Comparison of ENCODE assay signal across 7 cellular contexts in the genomic region with DNA sequence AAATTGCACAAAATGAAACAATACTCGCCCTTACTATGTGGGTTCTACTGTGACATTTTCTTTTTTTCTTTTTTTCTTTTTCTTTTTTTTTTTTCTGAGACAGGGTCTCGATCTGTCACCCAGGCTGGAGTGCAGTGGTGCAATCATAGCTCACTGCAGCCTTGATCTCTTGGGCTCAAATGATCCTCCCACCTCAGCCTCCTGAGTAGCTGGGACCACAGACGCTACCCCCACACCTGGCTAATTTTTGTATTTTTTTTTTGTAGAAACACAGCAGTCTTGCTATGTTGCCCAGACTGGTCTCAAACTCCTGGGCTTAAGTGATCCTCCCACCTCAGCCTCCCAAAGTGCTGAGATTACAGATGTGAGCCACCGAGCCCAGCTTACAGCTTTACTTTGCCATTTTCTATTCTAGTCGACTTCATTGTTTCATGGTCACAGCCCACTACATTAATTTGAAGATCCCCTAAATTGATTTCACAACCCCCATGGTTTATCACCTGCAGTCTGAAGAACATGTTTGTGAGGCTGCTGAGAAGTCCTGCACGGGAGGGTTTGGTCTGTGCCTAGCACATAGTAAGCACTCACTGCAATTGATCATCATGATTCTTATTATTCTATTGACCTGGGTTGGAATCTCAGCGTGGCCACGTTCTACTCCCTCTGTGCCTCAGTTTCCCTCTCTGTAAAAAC. TPM values are rescaled to one million over a fixed set of nuclear protein-coding genes. Genes with fewer than 3 reads are reported as not detected.
DNase-seq lines count a peak whose midpoint lies in the region; ATAC-seq and TF ChIP-seq lines count a peak whose summit lies in the region.

No MANE protein-coding gene starts in this region.

- WGBS in spleen, 5 donors: 30 to 38% (median 32%) methylated on average over 8 of the region's 8 CpGs

- intact Hi-C loops in spleen (cut with DNase I; ENCODE audit: low total_unique reads): no loop called here

- H3K4me3 ChIP-seq in HEK293 (ENCODE audit: low read depth, low read length) (no peak overlapping the region), spleen (peak overlapping the region; percentile 20 to 85 (median 58))

- peaks cover 21% of the 10 kb centered on the region for H3K4me1 ChIP-seq in HEK293 (ENCODE audit: control insufficient read depth, insufficient read depth, low read length)
- H3K4me1 ChIP-seq in spleen: peaks cover 57 to 95% (median 85%) of the 10 kb centered on the region in 6 donors

- no peak for TF ChIP-seq POLR2A in spleen (IDR thresholded peaks at IDR 0.05)

- DNase-seq in WTC11 (ENCODE audit: low spot score) (no peak), glutamatergic neuron (no peak), spleen (no peak), SHP77 (lab: John Stamatoyannopoulos, UW) (no peak), caudate nucleus (lab: John Stamatoyannopoulos, UW) (no peak), inferior parietal cortex (ENCODE audit: extremely low spot score) (no peak)

- H3K27ac Mint-ChIP-seq in WTC11 (no peak overlapping the region), glutamatergic neuron (ENCODE audit: unreplicated experiment) (peak overlapping the region; percentile 38)

- H3K4me1 Mint-ChIP-seq in WTC11: peaks cover 29% of the 10 kb centered on the region
- peaks cover 12% of the 10 kb centered on the region for H3K4me1 Mint-ChIP-seq in glutamatergic neuron (ENCODE audit: low read depth, unreplicated experiment)

- no peaks in the 10 kb centered on the region for H3K9me3 ChIP-seq in HEK293 (ENCODE audit: control insufficient read depth, insufficient read depth, low read depth, low read length)
- H3K9me3 ChIP-seq in spleen: no peaks in the 10 kb centered on the region

- POLR2A ChIA-PET in HEK293 (lab: Yijun Ruan, JAX): interaction anchor here (0.6 to 2.2 kb wide), 2 partner anchors 28 to 231 kb away, joined by 4 to 9 read pairs; no protein-coding TSS in a partner anchor
- POLR2A ChIA-PET in WTC11 (lab: Charles Lee): interaction anchor here (0.8 to 2.1 kb wide), 2 partner anchors 16 to 18 kb away, joined by 3 to 4 read pairs; no protein-coding TSS in a partner anchor

- CTCF ChIA-PET in HEK293 (lab: Yijun Ruan, JAX) (interaction anchor here (0.9 to 4.8 kb wide), 5 partner anchors 13 to 62 kb away, joined by 3 to 26 read pairs (median 4); no protein-coding TSS in a partner anchor), WTC11 (lab: Charles Lee) (interaction anchor here (0.6 to 5.3 kb wide), 6 partner anchors 19 to 64 kb away, joined by 3 to 54 read pairs (median 6); no protein-coding TSS in a partner anchor)

- no peak for TF ChIP-seq CTCF in HEK293 (tag by site-specific recombination; IDR thresholded peaks at IDR 0.05)
- no peak for TF ChIP-seq CTCF in WTC11 (IDR thresholded peaks at IDR 0.05)
- no peak for TF ChIP-seq CTCF in glutamatergic neuron (IDR thresholded peaks at IDR 0.05; ENCODE audit: partially characterized antibody, unreplicated experiment)
- TF ChIP-seq CTCF in spleen (IDR thresholded peaks at IDR 0.05 in 8 of 11, conservative IDR thresholded peaks at IDR 0.05 in 3 of 11): no peak

- no peak overlapping the region for H3K27ac ChIP-seq in HEK293 (ENCODE audit: extremely low read depth, low read depth, low read length)
- peak overlapping the region; percentile 71 to 99 (median 97) for H3K27ac ChIP-seq in spleen
- H3K27ac ChIP-seq in caudate nucleus (ENCODE audit: low read depth, low read length): no peak overlapping the region

- H3K36me3 ChIP-seq in HEK293 (ENCODE audit: control insufficient read depth in 2 of 2, insufficient read depth in 1 of 2, low read length in 2 of 2): peaks cover 8 to 11% of the 10 kb centered on the region in 2 experiments; a peak in 2 of 3 replicates
- peaks cover 0 to 54% (median 40%) of the 10 kb centered on the region in 6 donors for H3K36me3 ChIP-seq in spleen

- H3K27me3 Mint-ChIP-seq in WTC11 (ENCODE audit: low read depth) (peaks cover 85% of the 10 kb centered on the region), glutamatergic neuron (ENCODE audit: unreplicated experiment) (peaks cover 17% of the 10 kb centered on the region)

- no peak for ATAC-seq in WTC11

- H3K27me3 ChIP-seq in spleen (replicated peaks in 1 of 7): no peaks in the 10 kb centered on the region

- H3K36me3 Mint-ChIP-seq in WTC11 (no peaks in the 10 kb centered on the region), glutamatergic neuron (ENCODE audit: unreplicated experiment) (no peaks in the 10 kb centered on the region)

- H3K4me3 Mint-ChIP-seq in WTC11 (peak overlapping the region; percentile 71), glutamatergic neuron (ENCODE audit: unreplicated experiment) (peak overlapping the region; percentile 38)

- no peaks in the 10 kb centered on the region for H3K9me3 Mint-ChIP-seq in WTC11
- no peaks in the 10 kb centered on the region for H3K9me3 Mint-ChIP-seq in glutamatergic neuron (ENCODE audit: unreplicated experiment)

TF ChIP-seq in HEK293, 187 proteins besides CTCF, POLR2A, EP300 and RAD21 (continues in another document):
- TF ChIP-seq EGR2 (tag by site-specific recombination; IDR thresholded peaks at IDR 0.05; ENCODE audit: low read depth) (0 out of 2 replicates have a peak, but pooled peaks have one; percentile 9), IKZF3 (tag by site-specific recombination; IDR thresholded peaks at IDR 0.05) (no peak), ZNF747 (tag by site-specific recombination; IDR thresholded peaks at IDR 0.05) (no peak), ZNF626 (tag by site-specific recombination; IDR thresholded peaks at IDR 0.05) (no peak), PBX3 (CRISPR knock-in tag; IDR thresholded peaks at IDR 0.05) (no peak)

TF ChIP-seq in WTC11, 78 proteins besides CTCF, POLR2A, EP300 and RAD21:
- TF ChIP-seq MXD4 (CRISPR knock-in tag; IDR thresholded peaks at IDR 0.05; ENCODE audit: borderline replicate concordance): no peak
- no peak for TF ChIP-seq GTF2I (CRISPR knock-in tag; conservative IDR thresholded peaks at IDR 0.05)
- no peak for TF ChIP-seq IRF2 (CRISPR knock-in tag; IDR thresholded peaks at IDR 0.05; ENCODE audit: borderline replicate concordance, low read depth)

RNA-seq across cellular contexts. Expression of gene BCL3, which starts 3.8 kb away (rescaled TPM):
- total RNA-seq in WTC11 (2021) (4.6 to 7.8 TPM (median 5.6 TPM) in 3 replicates), glutamatergic neuron (ENCODE audit: unreplicated experiment) (2.4 TPM), spleen (100 to 1,000 TPM in 4 of 7 donors, 10 to 100 TPM in 3; 64.3 to 229 (median 145) TPM)
- 10 to 100 TPM; 26.5 to 56.7 (median 37.7) TPM for polyA plus RNA-seq in spleen

RNA-seq across cellular contexts. Expression of gene CBLC, which starts 25.4 kb away (rescaled TPM):
- total RNA-seq in WTC11 (2021): 20.5 to 29.5 TPM (median 27.8 TPM) in 3 replicates
- total RNA-seq in glutamatergic neuron (ENCODE audit: unreplicated experiment): not detected
- not detected for total RNA-seq in spleen
- polyA plus RNA-seq in spleen: not detected

RNA-seq across cellular contexts. Expression of gene CEACAM16, which starts 53.3 kb away (rescaled TPM):
- not detected in 3 replicates for total RNA-seq in WTC11 (2021)
- total RNA-seq in glutamatergic neuron (ENCODE audit: unreplicated experiment): not detected
- total RNA-seq in spleen: not detected
- not detected for polyA plus RNA-seq in spleen

RNA-seq across cellular contexts. Expression of gene BCAM, which starts 56.6 kb away (rescaled TPM):
- total RNA-seq in WTC11 (2021) (73.1 to 89.5 TPM (median 80.0 TPM) in 3 replicates), glutamatergic neuron (ENCODE audit: unreplicated experiment) (47.1 TPM), spleen (10 to 100 TPM; 26.3 to 64.8 (median 55.6) TPM)
- polyA plus RNA-seq in spleen: 10 to 100 TPM in 1 of 3 donors, 1 to 10 TPM in 2; 4.9 to 28.6 (median 8.0) TPM

Comparison
In these comparisons a context has a peak if more than half of its experiments do, and no peak if none do; other contexts are left out.
1. H3K27ac ChIP-seq: peak in spleen (8 of 8); none in HEK293 (single experiment) and caudate nucleus (single experiment).
2. RNA of gene CBLC, which starts 25.4 kb away (total RNA-seq): 20.5 to 29.5 TPM in WTC11; not detected in glutamatergic neuron (single experiment) and not detected in spleen; every median in the first group is over 10 times any median in the second.